In genomic region chr1:118028267-118028666, GRCh38 we compare ENCODE assay signal across 21 cellular contexts.
DNase-seq lines count a peak whose midpoint lies in the region; ATAC-seq and TF ChIP-seq lines count a peak whose summit lies in the region.
"Had no signal": no experiment of that assay in that cellular context is flagged by ENCODE, and none has a peak within 500 bp of the region (broad histone marks: within the 10 kb centered on the region; RNA-seq: fewer than 3 reads in every experiment).

No MANE protein-coding gene starts in this region.

- H3K36me3 ChIP-seq in esophagus (ENCODE audit: control insufficient read depth in 2 of 2, insufficient read depth in 2 of 2, low read length in 1 of 2) = no peaks in the 10 kb centered on the region
- no peaks in the 10 kb centered on the region for H3K36me3 ChIP-seq in neuronal stem cell (replicated peaks in 1 of 2; ENCODE audit: control insufficient read depth in 2 of 2, insufficient read depth in 2 of 2, low read length in 2 of 2)
- H3K36me3 ChIP-seq: BE2C; BLaER1 treated with 17β-estradiol and CSF1 and Interleukin-3, amounts not matched to agents 10 nM and 100 nM had no signal

- H3K9ac ChIP-seq in neuronal stem cell (ENCODE audit: low read depth, low read length, poor library complexity) = no peak overlapping the region
- H3K9ac ChIP-seq: BLaER1 treated with 17β-estradiol and CSF1 and Interleukin-3, amounts not matched to agents 10 nM and 100 nM; GM23248 had no signal

- H3K27ac ChIP-seq in esophagus (ENCODE audit: low read depth in 2 of 2, low read length in 1 of 2) (peak overlapping the region; percentile 75 to 89), neuronal stem cell (replicated peaks; ENCODE audit: low read length) (no peak overlapping the region)
- H3K27ac ChIP-seq: 22Rv1; BLaER1 treated with 17β-estradiol and CSF1 and Interleukin-3, amounts not matched to agents 10 nM and 100 nM; GM23248 had no signal

- DNase-seq in NCI-H748 (lab: John Stamatoyannopoulos, UW; ENCODE audit: unreplicated experiment) (peak; percentile 14), NCI-H748 treated with DMSO at 0.1 percent for 48 hours (lab: John Stamatoyannopoulos, UW) (no peak), type B pancreatic cell (ENCODE audit: extremely low spot score, unreplicated experiment) (no peak), neuronal stem cell (ENCODE audit: low spot score) (no peak)
- DNase-seq in activated naive CD4-positive, alpha-beta T cell (lab: John Stamatoyannopoulos, UW) = no peak
- DNase-seq: BE2C; CD4-positive, alpha-beta T cell; CD8-positive, alpha-beta memory T cell; DMS 273 treated with DMSO at 0.1 percent for 48 hours; DMS79; EL; GDM1; GM23248; H7; HCEC 1CT had no signal

- H3K4me2 ChIP-seq in neuronal stem cell (ENCODE audit: insufficient read depth, low read length, poor library complexity, severe bottlenecking) = no peak overlapping the region
- H3K4me2 ChIP-seq: BLaER1 treated with 17β-estradiol and CSF1 and Interleukin-3, amounts not matched to agents 10 nM and 100 nM had no signal

- no peaks in the 10 kb centered on the region for H3K36me3 Mint-ChIP-seq in type B pancreatic cell

- H3K9me3 ChIP-seq in esophagus (ENCODE audit: control insufficient read depth in 2 of 2, insufficient read depth in 1 of 2, low read depth in 1 of 2, low read length in 1 of 2) (no peaks in the 10 kb centered on the region), neuronal stem cell (replicated peaks in 1 of 2; ENCODE audit: control insufficient read depth in 2 of 2, insufficient read depth in 1 of 2, low read depth in 1 of 2, low read length in 2 of 2) (peaks cover 0 to 1% of the 10 kb centered on the region in 2 donors)
- H3K9me3 ChIP-seq: BE2C had no signal

- TF ChIP-seq CTCF in type B pancreatic cell (conservative IDR thresholded peaks at IDR 0.05) = no peak

- peaks cover 0 to 2% of the 10 kb centered on the region in 2 donors for H3K4me1 ChIP-seq in esophagus (ENCODE audit: control insufficient read depth in 2 of 2, insufficient read depth in 2 of 2, low read length in 1 of 2)
- no peaks in the 10 kb centered on the region for H3K4me1 ChIP-seq in neuronal stem cell (ENCODE audit: control insufficient read depth in 2 of 2, insufficient read depth in 1 of 2, low read depth in 1 of 2, low read length in 2 of 2)
- H3K4me1 ChIP-seq: BE2C had no signal

- no peak overlapping the region for H2BK120ac ChIP-seq in neuronal stem cell (ENCODE audit: low read depth, low read length)

- no peak overlapping the region for H2BK15ac ChIP-seq in neuronal stem cell (ENCODE audit: low read length)

- no peaks in the 10 kb centered on the region for H3K27me3 ChIP-seq in esophagus (ENCODE audit: control insufficient read depth in 1 of 2, insufficient read depth in 2 of 2, low read length in 2 of 2)
- no peaks in the 10 kb centered on the region for H3K27me3 ChIP-seq in neuronal stem cell (ENCODE audit: control insufficient read depth in 3 of 3, insufficient read depth in 3 of 3, low read depth in 1 of 3, low read length in 3 of 3)
- H3K27me3 ChIP-seq: BE2C had no signal

- H4K8ac ChIP-seq in neuronal stem cell (ENCODE audit: low read depth, low read length) = no peak overlapping the region

- no peak overlapping the region for H3K14ac ChIP-seq in neuronal stem cell (ENCODE audit: low read length)

- H2AFZ ChIP-seq in neuronal stem cell (ENCODE audit: low read length) = no peak overlapping the region
- H2AFZ ChIP-seq: GM23248 had no signal

- no peaks in the 10 kb centered on the region for H3K27me3 Mint-ChIP-seq in type B pancreatic cell

- no peak overlapping the region for H3K4ac ChIP-seq in neuronal stem cell (ENCODE audit: low read length)

- H4K91ac ChIP-seq in neuronal stem cell (ENCODE audit: low read depth, low read length, poor library complexity) = no peak overlapping the region

- no peaks in the 10 kb centered on the region for H3K79me1 ChIP-seq in neuronal stem cell (ENCODE audit: low read depth, low read length)

- H3K4me3 ChIP-seq in esophagus (ENCODE audit: low read depth in 1 of 2, low read length in 2 of 2) = peak overlapping the region in 1 of 2 donors; percentile 15
- no peak overlapping the region for H3K4me3 ChIP-seq in neuronal stem cell (ENCODE audit: low read length in 2 of 2)
- H3K4me3 ChIP-seq: BLaER1 treated with 17β-estradiol and CSF1 and Interleukin-3, amounts not matched to agents 10 nM and 100 nM; GM12878; GM23248 had no signal

- no peak overlapping the region for H3K23ac ChIP-seq in neuronal stem cell (ENCODE audit: low read depth, low read length, poor library complexity)

- no peaks in the 10 kb centered on the region for H3K4me1 Mint-ChIP-seq in type B pancreatic cell (ENCODE audit: unreplicated experiment)
- H3K4me1 Mint-ChIP-seq: CD8-positive, alpha-beta memory T cell had no signal

- no peak overlapping the region for H2BK12ac ChIP-seq in neuronal stem cell (ENCODE audit: low read length)

- no peaks in the 10 kb centered on the region for H3K9me3 Mint-ChIP-seq in type B pancreatic cell
- H3K9me3 Mint-ChIP-seq: CD4-positive, alpha-beta T cell had no signal

- peak overlapping the region; percentile 46 for H3K4me3 Mint-ChIP-seq in type B pancreatic cell
- H3K4me3 Mint-ChIP-seq: CD14-positive monocyte; CD4-positive, alpha-beta T cell had no signal

- WGBS in esophagus, 2 donors = 19 to 34% methylated on average over 1 of the region's 1 CpG
- no CpG with 5 or more reads among the region's 1 CpG for WGBS in neuronal stem cell (ENCODE audit: extremely low coverage in 2 of 2, insufficient read length in 2 of 2, insufficient replicate concordance in 1 of 2), 2 donors

- no peak for ATAC-seq in GM21619 (IDR thresholded peaks at IDR 0.05; ENCODE audit: unreplicated experiment)
- ATAC-seq: GM12878 had no signal

- no peak overlapping the region for H2BK5ac ChIP-seq in neuronal stem cell (ENCODE audit: low read length)

- H3K18ac ChIP-seq in neuronal stem cell (ENCODE audit: low read length) = no peak overlapping the region

- peak overlapping the region; percentile 30 for H3K27ac Mint-ChIP-seq in type B pancreatic cell
- H3K27ac Mint-ChIP-seq: CD14-positive monocyte; CD4-positive, alpha-beta T cell; CD8-positive, alpha-beta memory T cell had no signal

- H2AK5ac ChIP-seq in neuronal stem cell (ENCODE audit: low read depth, low read length) = no peak overlapping the region
